In genomic region chr3:184685646-184686045, GRCh38 we compare ENCODE assay signal across 12 cellular contexts. TPM values are rescaled to one million over a fixed set of nuclear protein-coding genes. Genes with fewer than 3 reads are reported as not detected.
A peak's percentile ranks its signal among the peaks of the same experiment; 100 is the strongest.
DNase-seq lines count a peak whose midpoint lies in the region; ATAC-seq, FAIRE-seq and TF ChIP-seq lines count a peak whose summit lies in the region.
"Had no signal": no experiment of that assay in that cellular context is flagged by ENCODE, and none has a peak within 500 bp of the region (broad histone marks: within the 10 kb centered on the region; RNA-seq: fewer than 3 reads in every experiment).

No MANE protein-coding gene starts in this region.

- H3K36me3 ChIP-seq in GM23338 (ENCODE audit: insufficient read depth), result no peaks in the 10 kb centered on the region
- no peaks in the 10 kb centered on the region for H3K36me3 ChIP-seq in iPS-20b (ENCODE audit: insufficient read depth, low read depth, low read length)
- H3K36me3 ChIP-seq in CD8-positive, alpha-beta memory T cell (ENCODE audit: insufficient read depth, low read length), result no peaks in the 10 kb centered on the region
- H3K36me3 ChIP-seq: esophagus muscularis mucosa had no signal

- TF ChIP-seq CTCF in GM23338 (conservative IDR thresholded peaks at IDR 0.05; ENCODE audit: low read depth in 2 of 2), result no peak

- H3K4me3 ChIP-seq in GM23338 (no peak overlapping the region), iPS-20b (ENCODE audit: low read length) (no peak overlapping the region)
- no peak overlapping the region for H3K4me3 ChIP-seq in CD8-positive, alpha-beta memory T cell (ENCODE audit: low read length)
- H3K4me3 ChIP-seq: esophagus muscularis mucosa had no signal

- peak overlapping the region; percentile 86 for H2AFZ ChIP-seq in GM23338

- no peaks in the 10 kb centered on the region for H4K20me1 ChIP-seq in GM23338 (replicated peaks; ENCODE audit: insufficient read depth)

- ATAC-seq in GM23338, result peak; percentile 84

- FAIRE-seq in H54 (lab: Jason Lieb, UNC), result no peak
- FAIRE-seq: colon had no signal

- no peaks in the 10 kb centered on the region for H3K9me3 Mint-ChIP-seq in GM23338
- no peaks in the 10 kb centered on the region for H3K9me3 Mint-ChIP-seq in CD8-positive, alpha-beta memory T cell

- H3K27me3 Mint-ChIP-seq in GM23338 (ENCODE audit: insufficient read depth, low read depth, poor library complexity), result peaks cover 12% of the 10 kb centered on the region
- H3K27me3 Mint-ChIP-seq in CD8-positive, alpha-beta memory T cell, result peaks cover 15 to 22% of the 10 kb centered on the region in 2 donors

- peaks cover 13% of the 10 kb centered on the region for H3K4me1 Mint-ChIP-seq in GM23338
- H3K4me1 Mint-ChIP-seq in CD8-positive, alpha-beta memory T cell, result peaks cover 0 to 2% (median 0%) of the 10 kb centered on the region in 3 donors

- no peak for TF ChIP-seq POLR2A in H54 (IDR thresholded peaks at IDR 0.05; ENCODE audit: low read depth, low read length)

- POLR2A ChIA-PET in CD8-positive, alpha-beta memory T cell (lab: Charles Lee), result no interaction called here

- CTCF ChIA-PET in CD8-positive, alpha-beta memory T cell (lab: Charles Lee), result no interaction called here

- H3K9me2 ChIP-seq in GM23338 (ENCODE audit: insufficient read depth), result no peaks in the 10 kb centered on the region

- DNase-seq in GM23338 (ENCODE audit: low spot score), result peak; percentile 53
- peak; percentile 31 for DNase-seq in NCI-H69 (lab: John Stamatoyannopoulos, UW)
- DNase-seq in posterior vena cava (ENCODE audit: low spot score), result peak; percentile 43
- no peak for DNase-seq in ureter (ENCODE audit: low spot score)
- no peak for DNase-seq in H54 (ENCODE audit: insufficient read length, low spot score)
- no peak for DNase-seq in OCI-M1 (lab: John Stamatoyannopoulos, UW)
- DNase-seq in CD8-positive, alpha-beta memory T cell, result no peak
- DNase-seq: NCI-H2081 treated with DMSO at 0.1 percent for 48 hours; stimulated activated CD4-positive, alpha-beta T cell treated with anti-CD3 and anti-CD28 coated beads, Interleukin-2, amount 100 ng/mL, for 48 hours had no signal

- H3F3A ChIP-seq in GM23338 (replicated peaks; ENCODE audit: low read depth), result no peaks in the 10 kb centered on the region

- H3K27ac Mint-ChIP-seq in GM23338, result no peak overlapping the region
- H3K27ac Mint-ChIP-seq in CD8-positive, alpha-beta memory T cell, result no peak overlapping the region

- H3K79me2 ChIP-seq in GM23338 (replicated peaks; ENCODE audit: insufficient read depth), result no peaks in the 10 kb centered on the region

- no peaks in the 10 kb centered on the region for H3K27me3 ChIP-seq in GM23338 (ENCODE audit: insufficient read depth)
- peaks cover 7% of the 10 kb centered on the region; the same call in 1 of the 2 replicates for H3K27me3 ChIP-seq in iPS-20b (ENCODE audit: insufficient read depth, low read length)
- H3K27me3 ChIP-seq in CD8-positive, alpha-beta memory T cell (ENCODE audit: insufficient read depth, low read length, poor library complexity, severe bottlenecking), result peaks cover 5% of the 10 kb centered on the region
- H3K27me3 ChIP-seq: esophagus muscularis mucosa had no signal

- peaks cover 11% of the 10 kb centered on the region for H3K4me1 ChIP-seq in GM23338 (ENCODE audit: insufficient read depth)
- H3K4me1 ChIP-seq in iPS-20b (ENCODE audit: insufficient read depth, low read length), result peaks cover 6% of the 10 kb centered on the region
- H3K4me1 ChIP-seq in CD8-positive, alpha-beta memory T cell (ENCODE audit: insufficient read depth, low read length), result no peaks in the 10 kb centered on the region

- no peak overlapping the region for H3K4me2 ChIP-seq in GM23338

- H3K4me3 Mint-ChIP-seq in GM23338, result no peak overlapping the region
- H3K4me3 Mint-ChIP-seq in CD8-positive, alpha-beta memory T cell, result no peak overlapping the region

- peaks cover 2% of the 10 kb centered on the region; the same call in 1 of the 3 replicates for H3K36me3 Mint-ChIP-seq in GM23338 (ENCODE audit: low read depth)
- no peaks in the 10 kb centered on the region for H3K36me3 Mint-ChIP-seq in CD8-positive, alpha-beta memory T cell

- H3K27ac ChIP-seq in GM23338 (ENCODE audit: low read depth) (no peak overlapping the region), iPS-20b (ENCODE audit: low read length) (no peak overlapping the region)
- H3K27ac ChIP-seq in CD8-positive, alpha-beta memory T cell (ENCODE audit: low read depth, low read length), result no peak overlapping the region
- H3K27ac ChIP-seq: esophagus muscularis mucosa had no signal

- H3K9me3 ChIP-seq in iPS-20b (ENCODE audit: insufficient read depth, low read depth, low read length), result no peaks in the 10 kb centered on the region
- H3K9me3 ChIP-seq in CD8-positive, alpha-beta memory T cell (ENCODE audit: low read length), result no peaks in the 10 kb centered on the region
- H3K9me3 ChIP-seq: esophagus muscularis mucosa had no signal

- H3K9ac ChIP-seq in iPS-20b (ENCODE audit: low read depth, low read length), result peak overlapping the region; percentile 46; the same call in 1 of the 2 replicates

- intact Hi-C loops in posterior vena cava (cut with DNase I), result loop anchor here in 1 of 2 donors (10.0 kb wide), 1 partner anchor 81 kb away; no protein-coding TSS in a partner anchor

TF ChIP-seq in GM23338, 12 proteins besides CTCF, POLR2A, EP300 and RAD21:
- TF ChIP-seq STAT1 (IDR thresholded peaks at IDR 0.05; ENCODE audit: unreplicated experiment), result no peak
- TF ChIP-seq ZNF114 (CRISPR knock-in tag; IDR thresholded peaks at IDR 0.05), result no peak

RNA-seq across cellular contexts. Expression of gene MAGEF1, which starts 26.2 kb away (rescaled TPM):
- total RNA-seq in GM23338 (2014; rRNA removed; shearing (Covaris generic)), result 66.5 and 79.4 TPM in 2 replicates
- 86.6 and 88.7 TPM in 2 replicates for polyA plus RNA-seq in GM23338 (2016; fragmentation: Nextera tagmentation; extraction: Ambion mirVana)
- total RNA-seq in posterior vena cava (10 to 100 TPM; 29.6 to 31.3 TPM), ureter (30.4 TPM)
- 10 to 100 TPM; 24.5 to 25.0 TPM for total RNA-seq in CD8-positive, alpha-beta memory T cell
- polyA plus RNA-seq in CD8-positive, alpha-beta memory T cell, result 14.5 TPM

Comparison
In these comparisons a context has a peak if more than half of its experiments do, and no peak if none do; other contexts are left out.
1. DNase-seq: peak in GM23338 (single experiment), NCI-H69 (single experiment) and posterior vena cava (single experiment); none in ureter (single experiment), H54 (single experiment), OCI-M1 (single experiment) and CD8-positive, alpha-beta memory T cell (0 of 5).